ENCODE assay signal across 25 cellular contexts in the genomic region with DNA sequence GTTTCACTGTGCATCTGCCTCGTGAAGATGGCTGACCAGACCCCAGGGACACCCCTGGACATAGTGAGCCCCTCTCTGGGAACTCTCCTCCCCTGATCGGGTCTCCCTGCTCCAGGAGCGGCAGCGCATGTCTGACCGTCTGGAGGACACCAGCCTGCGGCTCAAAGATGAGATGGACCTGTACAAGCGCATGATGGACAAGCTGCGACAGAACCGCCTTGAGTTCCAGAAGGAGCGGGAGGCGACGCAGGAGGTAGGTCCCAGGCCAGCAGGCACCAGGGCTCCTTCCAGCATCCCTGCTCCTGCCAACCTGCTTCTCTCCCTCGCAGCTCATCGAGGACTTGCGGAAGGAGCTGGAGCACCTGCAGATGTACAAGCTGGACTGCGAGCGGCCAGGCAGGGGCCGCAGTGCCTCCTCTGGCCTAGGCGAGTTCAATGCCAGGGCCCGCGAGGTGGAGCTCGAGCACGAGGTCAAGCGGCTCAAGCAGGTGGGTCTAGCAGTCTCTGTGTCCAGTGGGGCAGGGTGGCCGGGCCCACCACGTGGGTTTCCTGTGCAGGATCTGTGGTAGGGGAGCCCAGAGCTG.
"Had no signal": no experiment of that assay in that cellular context is flagged by ENCODE, and none has a peak within 500 bp of the region (broad histone marks: within the 10 kb centered on the region; RNA-seq: fewer than 3 reads in every experiment).

No MANE protein-coding gene starts in this region.

- H3K27ac ChIP-seq: coronary artery, esophagus squamous epithelium, neutrophil, parathyroid adenoma, psoas muscle, skin epidermis, suprapubic skin, thyroid gland, vagina had no signal

- H3K9me3 ChIP-seq: esophagus squamous epithelium, neutrophil, psoas muscle, suprapubic skin, thyroid gland, vagina had no signal

- H3K9ac ChIP-seq: parathyroid adenoma had no signal

- FAIRE-seq: endometrium had no signal

- H3K27me3 ChIP-seq: esophagus squamous epithelium, neutrophil, suprapubic skin, thyroid gland, vagina had no signal

- H3K4me1 ChIP-seq: parathyroid adenoma, psoas muscle had no signal

- H3K4me3 ChIP-seq: coronary artery, esophagus squamous epithelium, lung, mucosa of descending colon, psoas muscle, skin epidermis, suprapubic skin, thyroid gland, vagina had no signal

- DNase-seq: effector memory CD8-positive, alpha-beta T cell; erythroblast; esophagus squamous epithelium; foreskin melanocyte; hypothalamus; immature natural killer cell; islet precursor cell; mucosa of descending colon; naive B cell; psoas muscle; right cardiac atrium; stimulated activated CD4-positive, alpha-beta T cell treated with anti-CD3 and anti-CD28 coated beads, Interleukin-15, amount 100 ng/mL, for 24 hours; stimulated activated CD4-positive, alpha-beta T cell treated with anti-CD3 and anti-CD28 coated beads, Interleukin-2, amount 100 ng/mL, for 48 hours; stimulated activated naive CD4-positive, alpha-beta T cell; stimulated activated naive CD8-positive, alpha-beta T cell treated with anti-CD3 and anti-CD28 coated beads, Interleukin-15, amount 100 ng/mL, for 72 hours; thyroid gland had no signal

- H3K79me2 ChIP-seq: parathyroid adenoma had no signal

- ATAC-seq: effector memory CD8-positive, alpha-beta T cell; mucosa of descending colon; natural killer cell treated with Interleukin-12 subunit alpha and Interleukin-12 subunit beta and Interleukin-15 and Interleukin-18, amount 100 ng/mL, for 72 hours; psoas muscle; right cardiac atrium; stimulated activated naive CD8-positive, alpha-beta T cell treated with anti-CD3 and anti-CD28 coated beads, Interleukin-15, amount 100 ng/mL, for 72 hours had no signal

- H2AFZ ChIP-seq: parathyroid adenoma had no signal
